Comparison of ENCODE assay signal across 8 cellular contexts in genomic region chr7:100568936-100569844, GRCh38. TPM values are rescaled to one million over a fixed set of nuclear protein-coding genes. Genes with fewer than 3 reads are reported as not detected.
DNase-seq lines count a peak whose midpoint lies in the region; ATAC-seq and TF ChIP-seq lines count a peak whose summit lies in the region.

No MANE protein-coding gene starts in this region.

- TSS peak; percentile 12 for BruUV-seq in Calu3 (replicated peaks; lab: Mats Ljungman, UMichigan)

- no peaks in the 10 kb centered on the region for H3K27me3 Mint-ChIP-seq in Calu3 (ENCODE audit: unreplicated experiment)
- no peaks in the 10 kb centered on the region for H3K27me3 Mint-ChIP-seq in T-cell

- ATAC-seq in HG03354 (IDR thresholded peaks at IDR 0.05; ENCODE audit: poor library complexity, severe bottlenecking, unreplicated experiment) (peak; percentile 44), T-cell (replicated peaks in 1 of 4) (peak; percentile 22 to 28 (median 26)), HG03520 (IDR thresholded peaks at IDR 0.05; ENCODE audit: unreplicated experiment) (no peak)

- peaks cover 20% of the 10 kb centered on the region for H3K4me1 Mint-ChIP-seq in Calu3 (ENCODE audit: low read depth, unreplicated experiment)
- peaks cover 27 to 37% (median 36%) of the 10 kb centered on the region in 3 donors for H3K4me1 Mint-ChIP-seq in T-cell

- H3K27ac Mint-ChIP-seq in Calu3 (ENCODE audit: unreplicated experiment) (peak overlapping the region; percentile 77), T-cell (peak overlapping the region; percentile 81 to 85)

- CTCF ChIA-PET in Calu3 (lab: Charles Lee), result interaction anchor here (0.6 to 1.1 kb wide), 4 partner anchors 17 to 370 kb away, joined by 4 to 6 read pairs (median 5); partner anchors contain the start of genes FBXO24 and LRCH4
- CTCF ChIA-PET in T-cell (lab: Charles Lee), result interaction anchor here in 1 of 2 donors (0.7 kb wide), 1 partner anchor 17 kb away, joined by 4 read pairs; the partner anchor contains the start of gene FBXO24

- H3K4me3 Mint-ChIP-seq in Calu3 (ENCODE audit: low read depth, unreplicated experiment) (peak overlapping the region; percentile 53), T-cell (peak overlapping the region; percentile 44 to 71 (median 54))

- H3K4me3 ChIP-seq in brain microvascular endothelial cell (ENCODE audit: low read depth, low read length), result peak overlapping the region; percentile 32

- no peaks in the 10 kb centered on the region for H3K9me3 Mint-ChIP-seq in Calu3 (ENCODE audit: low read depth, unreplicated experiment)
- H3K9me3 Mint-ChIP-seq in T-cell, result no peaks in the 10 kb centered on the region

- DNase-seq in Calu3, result peak; percentile 80
- DNase-seq in T-cell, result peak in 22 of 34 experiments; percentile 24 to 53 (median 38)
- DNase-seq in brain microvascular endothelial cell, result no peak
- DNase-seq in inferior parietal cortex (ENCODE audit: extremely low spot score), result peak; percentile 39
- DNase-seq in stimulated activated CD4-positive, alpha-beta T cell treated with anti-CD3 and anti-CD28 coated beads, Interleukin-15, amount 100 ng/mL, for 24 hours, result peak; percentile 72
- DNase-seq in DMS79 treated with DMSO at 0.1 percent for 48 hours (lab: John Stamatoyannopoulos, UW), result no peak

- in situ Hi-C loops in brain microvascular endothelial cell (cut with HindIII; ENCODE audit: low pct_ligation_motif_present, low sequenced_read_pairs), result no loop called here

- intact Hi-C loops in Calu3 (cut with micrococcal nuclease; ENCODE audit: unreplicated experiment), result no loop called here

- no peaks in the 10 kb centered on the region for H3K27me3 ChIP-seq in brain microvascular endothelial cell (replicated peaks)

- H3K36me3 Mint-ChIP-seq in Calu3 (ENCODE audit: insufficient read depth, unreplicated experiment) (peaks cover 56% of the 10 kb centered on the region), T-cell (peaks cover 4% of the 10 kb centered on the region)

- POLR2A ChIA-PET in T-cell (lab: Charles Lee), result no interaction called here

- H3K27ac ChIP-seq in brain microvascular endothelial cell, result no peak overlapping the region

- TF ChIP-seq CTCF in Calu3 (IDR thresholded peaks at IDR 0.05; ENCODE audit: unreplicated experiment) (peak; percentile 42), brain microvascular endothelial cell (IDR thresholded peaks at IDR 0.05; ENCODE audit: low read depth, low read length, missing control alignments) (peak; percentile 64)

- H3K36me3 ChIP-seq in brain microvascular endothelial cell (replicated peaks), result peaks cover 7% of the 10 kb centered on the region

RNA-seq across cellular contexts. Expression of gene SAP25, which starts 4.5 kb away (rescaled TPM):
- total RNA-seq in Calu3 (2022) (3.1 and 3.2 TPM in 2 replicates), T-cell (100 to 1,000 TPM in 3 of 5 donors, 10 to 100 TPM in 2; 61.2 to 129 (median 107) TPM)

RNA-seq across cellular contexts. Expression of gene LRCH4, which starts 16.7 kb away (rescaled TPM):
- total RNA-seq in Calu3 (2022), result 29.0 and 34.6 TPM in 2 replicates
- 100 to 1,000 TPM; 328 to 377 (median 362) TPM for total RNA-seq in T-cell

RNA-seq across cellular contexts. Expression of gene FBXO24, which starts 16.9 kb away (rescaled TPM):
- total RNA-seq in Calu3 (2022) (0.29 and 0.66 TPM in 2 replicates), T-cell (1 to 10 TPM in 3 of 5 donors, under 1 TPM in 2; 0.70 to 1.7 (median 1.3) TPM)

RNA-seq across cellular contexts. Expression of gene AGFG2, which starts 30.2 kb away (rescaled TPM):
- total RNA-seq in Calu3 (2022), result 45.6 and 63.1 TPM in 2 replicates
- total RNA-seq in T-cell, result 10 to 100 TPM; 26.2 to 54.6 (median 40.2) TPM

RNA-seq across cellular contexts. Expression of gene PCOLCE, which starts 33.0 kb away (rescaled TPM):
- total RNA-seq in Calu3 (2022) (4.4 and 6.1 TPM in 2 replicates), T-cell (10 to 100 TPM in 3 of 5 donors, 1 to 10 TPM in 2; 5.4 to 14.0 (median 10.5) TPM)

Comparison
In these comparisons a context has a peak if more than half of its experiments do, and no peak if none do; other contexts are left out.
1. DNase-seq: peak in Calu3 (single experiment), T-cell (22 of 34), inferior parietal cortex (single experiment) and stimulated activated CD4-positive, alpha-beta T cell treated with anti-CD3 and anti-CD28 coated beads, Interleukin-15, amount 100 ng/mL, for 24 hours (single experiment); none in brain microvascular endothelial cell (single experiment) and DMS79 treated with DMSO at 0.1 percent for 48 hours (single experiment).
2. RNA of gene SAP25, which starts 4.5 kb away (total RNA-seq): 61.2 to 129 TPM in T-cell; 3.1 to 3.2 TPM in Calu3; every median in the first group is over 10 times any median in the second.